In genomic region chr1:234553241-234554156, GRCh38 we compare ENCODE assay signal across 10 cellular contexts. TPM values are rescaled to one million over a fixed set of nuclear protein-coding genes. Genes with fewer than 3 reads are reported as not detected.
DNase-seq lines count a peak whose midpoint lies in the region; ATAC-seq and TF ChIP-seq lines count a peak whose summit lies in the region.
"Had no signal": no experiment of that assay in that cellular context is flagged by ENCODE, and none has a peak within 500 bp of the region (broad histone marks: within the 10 kb centered on the region; RNA-seq: fewer than 3 reads in every experiment).

No MANE protein-coding gene starts in this region.

- H3K9me3 Mint-ChIP-seq in HFFc6: no peaks in the 10 kb centered on the region
- no peaks in the 10 kb centered on the region for H3K9me3 Mint-ChIP-seq in stimulated activated effector memory CD8-positive, alpha-beta T cell treated with anti-CD3 and anti-CD28 coated beads, Interleukin-12 subunit alpha, Interleukin-12 subunit beta, amount 100 ng/mL, for 72 hours
- H3K9me3 Mint-ChIP-seq: activated B cell treated with CpG ODN at 0.5 μM for 24 hours had no signal

- TF ChIP-seq POLR2A in testis (IDR thresholded peaks at IDR 0.05): no peak

- ATAC-seq in stimulated activated effector memory CD8-positive, alpha-beta T cell treated with anti-CD3 and anti-CD28 coated beads, Interleukin-12 subunit alpha, Interleukin-12 subunit beta, amount 100 ng/mL, for 72 hours: no peak

- H3K27ac ChIP-seq in testis: no peak overlapping the region

- H3K4me1 ChIP-seq in testis: peaks cover 9% of the 10 kb centered on the region

- no peaks in the 10 kb centered on the region for H3K36me3 ChIP-seq in testis (ENCODE audit: low read depth, missing control alignments)

- H3K4me3 Mint-ChIP-seq in HFFc6: peak overlapping the region; percentile 9; the same call in 1 of the 2 replicates
- H3K4me3 Mint-ChIP-seq in stimulated activated effector memory CD8-positive, alpha-beta T cell treated with anti-CD3 and anti-CD28 coated beads, Interleukin-12 subunit alpha, Interleukin-12 subunit beta, amount 100 ng/mL, for 72 hours: no peak overlapping the region
- H3K4me3 Mint-ChIP-seq: activated B cell treated with CpG ODN at 0.5 μM for 24 hours had no signal

- intact Hi-C loops in testis (cut with DNase I; ENCODE audit: low total_unique reads): no loop called here

- H3K27ac Mint-ChIP-seq in HFFc6: peak overlapping the region; percentile 78
- H3K27ac Mint-ChIP-seq in stimulated activated effector memory CD8-positive, alpha-beta T cell treated with anti-CD3 and anti-CD28 coated beads, Interleukin-12 subunit alpha, Interleukin-12 subunit beta, amount 100 ng/mL, for 72 hours: no peak overlapping the region
- H3K27ac Mint-ChIP-seq: activated B cell treated with CpG ODN at 0.5 μM for 24 hours had no signal

- no peaks in the 10 kb centered on the region for H3K36me3 Mint-ChIP-seq in HFFc6 (ENCODE audit: low read depth)
- H3K36me3 Mint-ChIP-seq in stimulated activated effector memory CD8-positive, alpha-beta T cell treated with anti-CD3 and anti-CD28 coated beads, Interleukin-12 subunit alpha, Interleukin-12 subunit beta, amount 100 ng/mL, for 72 hours: no peaks in the 10 kb centered on the region

- H3K9me3 ChIP-seq in testis: no peaks in the 10 kb centered on the region

- TF ChIP-seq CTCF in HFFc6 (IDR thresholded peaks at IDR 0.05) (no peak), choroid plexus epithelial cell (conservative IDR thresholded peaks at IDR 0.05; ENCODE audit: low read depth, low read length) (peak; percentile 5), testis (IDR thresholded peaks at IDR 0.05) (no peak)

- H3K27me3 ChIP-seq in testis: no peaks in the 10 kb centered on the region

- H3K4me3 ChIP-seq in choroid plexus epithelial cell (ENCODE audit: low read depth, low read length) (no peak overlapping the region), testis (no peak overlapping the region)

- peaks cover 8% of the 10 kb centered on the region; the same call in 1 of the 2 replicates for H3K27me3 Mint-ChIP-seq in HFFc6 (ENCODE audit: insufficient read depth)
- H3K27me3 Mint-ChIP-seq: activated B cell treated with CpG ODN at 0.5 μM for 24 hours had no signal

- WGBS in testis, 2 donors: 69 to 71% methylated on average over 17 to 21 of the region's 21 CpGs

- peak; percentile 80 for DNase-seq in HFFc6
- peak; percentile 90 for DNase-seq in choroid plexus epithelial cell (ENCODE audit: low read depth)
- DNase-seq in kidney tubule cell (ENCODE audit: low spot score): peak; percentile 22
- DNase-seq in testis: peak; percentile 44
- DNase-seq in stimulated activated naive CD4-positive, alpha-beta T cell (lab: John Stamatoyannopoulos, UW): no peak
- no peak for DNase-seq in iPS-NIHi7 (ENCODE audit: extremely low spot score)
- no peak for DNase-seq in NCI-H748 treated with DMSO at 0.1 percent for 48 hours (lab: John Stamatoyannopoulos, UW)
- DNase-seq in stimulated activated effector memory CD8-positive, alpha-beta T cell treated with anti-CD3 and anti-CD28 coated beads, Interleukin-12 subunit alpha, Interleukin-12 subunit beta, amount 100 ng/mL, for 72 hours (ENCODE audit: low spot score in 2 of 2): no peak
- DNase-seq: activated B cell treated with CpG ODN at 0.5 μM for 24 hours, NCI-H526 treated with DMSO at 0.1 percent for 48 hours had no signal

- H3K4me1 Mint-ChIP-seq in HFFc6 (ENCODE audit: low read depth): peaks cover 22% of the 10 kb centered on the region
- H3K4me1 Mint-ChIP-seq in stimulated activated effector memory CD8-positive, alpha-beta T cell treated with anti-CD3 and anti-CD28 coated beads, Interleukin-12 subunit alpha, Interleukin-12 subunit beta, amount 100 ng/mL, for 72 hours: no peaks in the 10 kb centered on the region
- H3K4me1 Mint-ChIP-seq: activated B cell treated with CpG ODN at 0.5 μM for 24 hours had no signal

RNA-seq across cellular contexts. Expression of gene IRF2BP2, which starts 56.5 kb away (rescaled TPM):
- 10 to 100 TPM; 58.6 to 87.1 (median 73.2) TPM for total RNA-seq in HFFc6 (2021; fragmentation: NEBNext Ultra II Directional; extraction: Animal tissue kit (Norgen Biotek cat#: 25700))
- 10 to 100 TPM; 82.0 to 96.6 TPM for total RNA-seq in testis
- 100 TPM for polyA plus RNA-seq in testis (ENCODE audit: insufficient read depth, low read depth, low replicate concordance)

Comparison
In these comparisons a context has a peak if more than half of its experiments do, and no peak if none do; other contexts are left out.
1. DNase-seq: peak in HFFc6 (single experiment), choroid plexus epithelial cell (single experiment), kidney tubule cell (single experiment) and testis (single experiment); none in stimulated activated naive CD4-positive, alpha-beta T cell (0 of 6), iPS-NIHi7 (single experiment), NCI-H748 treated with DMSO at 0.1 percent for 48 hours (single experiment) and stimulated activated effector memory CD8-positive, alpha-beta T cell treated with anti-CD3 and anti-CD28 coated beads, Interleukin-12 subunit alpha, Interleukin-12 subunit beta, amount 100 ng/mL, for 72 hours (0 of 2).